Comparison of ENCODE assay signal across 8 cellular contexts in genomic region chr1:65459397-65459768, GRCh38. TPM values are rescaled to one million over a fixed set of nuclear protein-coding genes. Genes with fewer than 3 reads are reported as not detected.
DNase-seq lines count a peak whose midpoint lies in the region; ATAC-seq and TF ChIP-seq lines count a peak whose summit lies in the region.

No MANE protein-coding gene starts in this region.

- DNase-seq in AG04449 (ENCODE audit: low read depth, low spot score) (no peak), NCI-H748 treated with DMSO at 0.1 percent for 48 hours (lab: John Stamatoyannopoulos, UW) (peak; percentile 7), dermis blood vessel endothelial cell (peak; percentile 61), psoas muscle (no peak), DMS79 (lab: John Stamatoyannopoulos, UW) (no peak), aorta (no peak)

- no peaks in the 10 kb centered on the region for H3K9me3 ChIP-seq in psoas muscle
- H3K9me3 ChIP-seq in aorta (ENCODE audit: control insufficient read depth, low read length), result no peaks in the 10 kb centered on the region

- no peaks in the 10 kb centered on the region for H3K4me1 ChIP-seq in psoas muscle
- H3K4me1 ChIP-seq in aorta (ENCODE audit: control insufficient read depth in 1 of 2, insufficient read depth in 2 of 2, low read length in 2 of 2), result no peaks in the 10 kb centered on the region

- no peak overlapping the region for H3K4me3 ChIP-seq in AG04449 (ENCODE audit: low read depth, low read length)
- no peak overlapping the region for H3K4me3 ChIP-seq in psoas muscle
- H3K4me3 ChIP-seq in aorta (ENCODE audit: low read length in 2 of 2), result no peak overlapping the region

- WGBS in psoas muscle, 3 donors, result 85 to 88% (median 88%) methylated on average over 1 of the region's 1 CpG
- 87 to 88% methylated on average over 1 of the region's 1 CpG for WGBS in aorta, 2 donors

- peak; percentile 51 for TF ChIP-seq CTCF in AG04449 (IDR thresholded peaks at IDR 0.05; ENCODE audit: insufficient read depth, low read length, missing control alignments)
- peak; percentile 71 for TF ChIP-seq CTCF in GM12873 (IDR thresholded peaks at IDR 0.05; ENCODE audit: insufficient read depth, low read depth, low read length, missing control alignments)
- peak; percentile 22 for TF ChIP-seq CTCF in psoas muscle (IDR thresholded peaks at IDR 0.05)

- POLR2A ChIA-PET in AG04449 (lab: Yijun Ruan, JAX), result interaction anchor here (1.2 kb wide), 1 partner anchor 311 kb away, joined by 3 read pairs; the partner anchor contains the start of gene AK4

- H3K36me3 ChIP-seq in psoas muscle (ENCODE audit: insufficient read depth in 1 of 2, low read depth in 1 of 2) (no peaks in the 10 kb centered on the region), aorta (ENCODE audit: control insufficient read depth in 1 of 2, insufficient read depth in 2 of 2, low read length in 1 of 2) (no peaks in the 10 kb centered on the region)

- H3K27ac ChIP-seq in psoas muscle (no peak overlapping the region), aorta (ENCODE audit: low read depth in 1 of 2, low read length in 2 of 2) (no peak overlapping the region)

- H3K27me3 ChIP-seq in psoas muscle (ENCODE audit: insufficient read depth in 3 of 3, low read length in 2 of 3) (no peaks in the 10 kb centered on the region), aorta (ENCODE audit: control insufficient read depth in 1 of 2, insufficient read depth in 2 of 2, low read length in 1 of 2) (no peaks in the 10 kb centered on the region)

- intact Hi-C loops in psoas muscle (cut with DNase I), result no loop called here
- intact Hi-C loops in aorta (cut with DNase I), result no loop called here

- peak; percentile 77 for ATAC-seq in HG02759 (IDR thresholded peaks at IDR 0.05; ENCODE audit: unreplicated experiment)
- no peak for ATAC-seq in psoas muscle
- no peak for ATAC-seq in aorta (ENCODE audit: low FRiP score)

- CTCF ChIA-PET in AG04449 (lab: Yijun Ruan, JAX), result interaction anchor here (0.6 to 3.5 kb wide), 27 partner anchors 10 to 783 kb away, joined by 3 to 32 read pairs (median 4); no protein-coding TSS in a partner anchor

RNA-seq across cellular contexts. Expression of gene LEPR, which starts 38.9 kb away (rescaled TPM):
- total RNA-seq in dermis blood vessel endothelial cell, result 81.2 and 109 TPM in 2 replicates
- total RNA-seq in psoas muscle, result 1 to 10 TPM; 1.8 to 7.8 (median 4.7) TPM
- 1 to 10 TPM in 2 of 3 donors, under 1 TPM in 1; 0.73 to 2.1 (median 1.5) TPM for polyA plus RNA-seq in psoas muscle
- total RNA-seq in aorta, result 10 to 100 TPM; 21.2 to 71.6 TPM
- polyA plus RNA-seq in aorta, result 1 to 10 TPM; 4.0 to 5.3 TPM

RNA-seq across cellular contexts. Expression of gene LEPROT, which starts 38.9 kb away (rescaled TPM):
- total RNA-seq in dermis blood vessel endothelial cell (58.7 and 60.6 TPM in 2 replicates), psoas muscle (10 to 100 TPM; 20.3 to 34.5 (median 27.6) TPM), aorta (100 to 1,000 TPM; 101 to 136 TPM)
- polyA plus RNA-seq in psoas muscle (10 to 100 TPM; 14.9 to 28.7 (median 22.9) TPM), aorta (10 to 100 TPM; 48.5 to 81.9 TPM)

Comparison
In these comparisons a context has a peak if more than half of its experiments do, and no peak if none do; other contexts are left out.
1. DNase-seq: peak in NCI-H748 treated with DMSO at 0.1 percent for 48 hours (single experiment) and dermis blood vessel endothelial cell (single experiment); none in AG04449 (single experiment), psoas muscle (0 of 2), DMS79 (single experiment) and aorta (0 of 2).
2. Peak in every context shown above with its lines, with median percentiles within 50 percentile points of each other: CTCF ChIP-seq.